In the genomic region with DNA sequence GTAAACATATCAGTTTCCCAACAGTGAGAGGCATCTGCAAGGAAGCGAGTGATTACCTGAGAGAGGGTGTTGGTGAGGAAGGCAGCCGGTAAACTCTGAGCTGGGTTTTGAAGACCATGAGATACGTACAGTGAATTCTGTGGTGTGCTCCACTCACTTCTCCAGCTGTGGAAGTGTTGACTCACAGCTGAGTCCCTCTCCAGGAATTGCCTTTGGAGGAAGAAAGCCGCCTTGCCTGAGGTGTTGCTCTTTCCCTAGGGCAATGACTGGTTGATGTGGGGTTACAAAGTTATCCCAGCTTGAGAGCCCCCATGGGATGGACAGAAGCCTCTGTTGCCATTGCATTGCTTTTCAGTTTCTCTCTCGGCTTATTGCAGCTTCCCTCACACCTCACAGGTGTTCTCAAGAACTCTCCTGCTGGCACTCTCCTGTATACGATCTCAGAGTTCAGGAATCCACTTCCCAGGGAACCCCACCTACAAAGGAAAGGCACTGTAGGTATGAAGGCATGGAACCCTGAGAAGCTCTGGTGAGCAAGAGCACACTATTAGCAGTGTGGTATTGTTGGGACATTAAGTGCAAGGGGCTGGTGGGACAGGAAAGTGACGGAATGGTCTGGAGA, we compare ENCODE assay signal across 18 cellular contexts. TPM values are rescaled to one million over a fixed set of nuclear protein-coding genes. Genes with fewer than 3 reads are reported as not detected.
DNase-seq lines count a peak whose midpoint lies in the region; ATAC-seq, FAIRE-seq and TF ChIP-seq lines count a peak whose summit lies in the region.
"Had no signal": no experiment of that assay in that cellular context is flagged by ENCODE, and none has a peak within 500 bp of the region (broad histone marks: within the 10 kb centered on the region; RNA-seq: fewer than 3 reads in every experiment).

No MANE protein-coding gene starts in this region.

- H3K9me3 Mint-ChIP-seq in Caco-2 (ENCODE audit: unreplicated experiment) = no peaks in the 10 kb centered on the region
- H3K9me3 Mint-ChIP-seq: CD4-positive, alpha-beta memory T cell; IgD-negative memory B cell; T-cell had no signal

- H4K20me1 ChIP-seq in keratinocyte (ENCODE audit: control insufficient read depth, extremely low read depth, insufficient read depth, low read length) = no peaks in the 10 kb centered on the region

- H3K27me3 ChIP-seq in keratinocyte (ENCODE audit: control insufficient read depth, extremely low read depth, insufficient read depth, low read length) = no peaks in the 10 kb centered on the region
- no peaks in the 10 kb centered on the region for H3K27me3 ChIP-seq in upper lobe of right lung
- H3K27me3 ChIP-seq in Caco-2 (replicated peaks; ENCODE audit: control insufficient read depth, insufficient read depth, low read length) = no peaks in the 10 kb centered on the region
- H3K27me3 ChIP-seq: colonic mucosa had no signal

- H3K4me1 Mint-ChIP-seq in Caco-2 (ENCODE audit: low read depth, unreplicated experiment) = peaks cover 13% of the 10 kb centered on the region

- H3K9me1 ChIP-seq in keratinocyte (ENCODE audit: control insufficient read depth, extremely low read depth, insufficient read depth, low read length) = no peaks in the 10 kb centered on the region

- H3K4me3 ChIP-seq in astrocyte of the spinal cord (ENCODE audit: low read depth, low read length) (no peak overlapping the region), keratinocyte (ENCODE audit: control insufficient read depth in 2 of 3, extremely low read depth in 1 of 3, insufficient read depth in 2 of 3, low read depth in 1 of 3, low read length in 3 of 3) (no peak overlapping the region), upper lobe of right lung (no peak overlapping the region), Caco-2 (ENCODE audit: low read depth, low read length) (no peak overlapping the region)
- H3K4me3 ChIP-seq: colonic mucosa, GM12878, left ventricle myocardium inferior, stomach had no signal

- H3K4me1 ChIP-seq in keratinocyte (ENCODE audit: control insufficient read depth, extremely low read depth, insufficient read depth, low read length) = peaks cover 20% of the 10 kb centered on the region
- H3K4me1 ChIP-seq in upper lobe of right lung = peaks cover 11% of the 10 kb centered on the region
- no peaks in the 10 kb centered on the region for H3K4me1 ChIP-seq in Caco-2

- TF ChIP-seq CTCF in astrocyte of the spinal cord (IDR thresholded peaks at IDR 0.05; ENCODE audit: low read depth, low read length) = no peak
- no peak for TF ChIP-seq CTCF in keratinocyte (optimal IDR thresholded peaks at IDR 0.05 in 1 of 3, IDR thresholded peaks at IDR 0.05 in 1 of 3, conservative IDR thresholded peaks at IDR 0.05 in 1 of 3; ENCODE audit: extremely low read depth in 1 of 3, insufficient read depth in 2 of 3, low read length in 3 of 3)
- TF ChIP-seq CTCF in upper lobe of right lung (IDR thresholded peaks at IDR 0.05) = no peak
- no peak for TF ChIP-seq CTCF in Caco-2 (IDR thresholded peaks at IDR 0.05; ENCODE audit: insufficient read depth in 1 of 2, low read depth in 1 of 2, low read length in 1 of 2, severe bottlenecking in 1 of 2, unreplicated experiment in 1 of 2)

- in situ Hi-C loops in astrocyte of the spinal cord (cut with HindIII; ENCODE audit: low sequenced_read_pairs) = no loop called here

- intact Hi-C loops in upper lobe of right lung (cut with DNase I) (no loop called here), Caco-2 (cut with micrococcal nuclease; ENCODE audit: unreplicated experiment) (loop anchor here (10.0 kb wide), 1 partner anchor 83 kb away; no protein-coding TSS in a partner anchor)

- H3K27me3 Mint-ChIP-seq in Caco-2 (ENCODE audit: insufficient read depth, unreplicated experiment) = peaks cover 9% of the 10 kb centered on the region
- H3K27me3 Mint-ChIP-seq: IgD-negative memory B cell had no signal

- H3K27ac ChIP-seq in keratinocyte (ENCODE audit: control insufficient read depth, insufficient read depth, low read length) (no peak overlapping the region), upper lobe of right lung (no peak overlapping the region)
- H3K27ac ChIP-seq: colonic mucosa, left ventricle myocardium inferior, stomach, WERI-Rb-1 had no signal

- H3K9me3 ChIP-seq in keratinocyte (ENCODE audit: control insufficient read depth, low read depth, low read length) (no peaks in the 10 kb centered on the region), upper lobe of right lung (no peaks in the 10 kb centered on the region), Caco-2 (no peaks in the 10 kb centered on the region)
- H3K9me3 ChIP-seq: colonic mucosa, left ventricle myocardium inferior, stomach had no signal

- H3K36me3 Mint-ChIP-seq in Caco-2 (ENCODE audit: insufficient read depth, unreplicated experiment) = no peaks in the 10 kb centered on the region
- H3K36me3 Mint-ChIP-seq: CD4-positive, alpha-beta memory T cell; IgD-negative memory B cell; T-cell had no signal

- no peak overlapping the region for H3K9ac ChIP-seq in keratinocyte (ENCODE audit: control insufficient read depth, extremely low read depth, insufficient read depth, low read length)

- ATAC-seq in upper lobe of right lung (peak; percentile 48), GM19455 (IDR thresholded peaks at IDR 0.05; ENCODE audit: unreplicated experiment) (no peak)
- ATAC-seq: GM12878, T-cell had no signal

- POLR2A ChIA-PET in Caco-2 (lab: Charles Lee) = no interaction called here

- no peaks in the 10 kb centered on the region for H3K36me3 ChIP-seq in keratinocyte (ENCODE audit: control insufficient read depth in 2 of 2, extremely low read depth in 1 of 2, insufficient read depth in 2 of 2, low read length in 2 of 2)
- H3K36me3 ChIP-seq in upper lobe of right lung = no peaks in the 10 kb centered on the region
- H3K36me3 ChIP-seq in Caco-2 (ENCODE audit: control insufficient read depth, insufficient read depth, low read length) = no peaks in the 10 kb centered on the region
- H3K36me3 ChIP-seq: colonic mucosa, left ventricle myocardium inferior, stomach, WERI-Rb-1 had no signal

- DNase-seq in GOT3 (lab: John Stamatoyannopoulos, UW) (peak; percentile 40), astrocyte of the spinal cord (ENCODE audit: low read depth, low spot score) (peak; percentile 28), keratinocyte (ENCODE audit: low read depth, low spot score) (peak; percentile 49), upper lobe of right lung (no peak), foreskin melanocyte (no peak), Caco-2 (no peak)
- DNase-seq: amniotic stem cell; CD4-positive, alpha-beta memory T cell; colonic mucosa; left ventricle myocardium inferior; stimulated activated CD4-positive, alpha-beta T cell treated with anti-CD3 and anti-CD28 coated beads, Interleukin-15, amount 100 ng/mL, for 24 hours; stomach; WERI-Rb-1 had no signal

- peak overlapping the region; percentile 20 for H3K4me2 ChIP-seq in keratinocyte (ENCODE audit: control insufficient read depth, extremely low read depth, insufficient read depth, low read depth, low read length)

- H3K27ac Mint-ChIP-seq in Caco-2 (ENCODE audit: unreplicated experiment) = no peak overlapping the region
- H3K27ac Mint-ChIP-seq: CD4-positive, alpha-beta memory T cell; T-cell had no signal

- peak; percentile 90 for FAIRE-seq in keratinocyte (lab: Jason Lieb, UNC)
- FAIRE-seq: GM12878 had no signal

- no peak overlapping the region for H3K4me3 Mint-ChIP-seq in Caco-2 (ENCODE audit: unreplicated experiment)
- H3K4me3 Mint-ChIP-seq: CD4-positive, alpha-beta memory T cell; T-cell had no signal

- H2AFZ ChIP-seq in keratinocyte (ENCODE audit: control insufficient read depth, low read length) = peak overlapping the region; percentile 31

- CTCF ChIA-PET in Caco-2 (lab: Charles Lee) = interaction anchor here (0.6 to 2.4 kb wide), 6 partner anchors 17 to 230 kb away, joined by 4 to 24 read pairs (median 4); no protein-coding TSS in a partner anchor

- dilution Hi-C loops in keratinocyte (cut with MboI; ENCODE audit: extremely low pct_ligation_motif_present, low sequenced_read_pairs) = no loop called here

- no TSS peak for BruUV-seq in Caco-2 (replicated peaks; lab: Mats Ljungman, UMichigan)

- H3K79me2 ChIP-seq in keratinocyte (ENCODE audit: control insufficient read depth, insufficient read depth, low read length) = no peaks in the 10 kb centered on the region

RNA-seq across cellular contexts. Expression of a gene that starts 10.8 kb away (rescaled TPM):
- 0.10 to 0.17 TPM (median 0.13 TPM) in 3 replicates for polyA plus RNA-seq in keratinocyte
- not detected for polyA plus RNA-seq in keratinocyte (2011; ENCODE audit: low read depth)
- 0.03 and 0.11 TPM in 2 replicates for polyA plus RNA-seq in keratinocyte (2011; cell fraction: cytosol; rRNA removed)
- 0.53 and 0.62 TPM in 2 replicates for polyA plus RNA-seq in keratinocyte (2011; cell fraction: nucleus; rRNA removed)
- polyA plus RNA-seq in keratinocyte (2012; ENCODE audit: low replicate concordance) = 0.03 and 0.27 TPM in 2 replicates
- polyA minus RNA-seq in keratinocyte = 0.07 to 0.22 TPM (median 0.16 TPM) in 3 replicates
- not detected for polyA minus RNA-seq in keratinocyte (2011; cell fraction: cytosol; rRNA and poly(A)+ RNA removed)
- 0.23 TPM in 1 of 2 replicates, not detected in the other for polyA minus RNA-seq in keratinocyte (2011; cell fraction: nucleus; rRNA and poly(A)+ RNA removed)
- total RNA-seq in upper lobe of right lung (not detected), Caco-2 (2022) (0.28 and 0.36 TPM in 2 replicates)
- total RNA-seq: left ventricle myocardium inferior, stomach had no signal
- polyA plus RNA-seq: CD4-positive, alpha-beta memory T cell; IgD-negative memory B cell had no signal

RNA-seq across cellular contexts. Expression of a gene that starts 22.7 kb away (rescaled TPM):
- polyA plus RNA-seq in keratinocyte = 10.9 to 17.6 TPM (median 11.4 TPM) in 3 replicates
- polyA plus RNA-seq in keratinocyte (2011; ENCODE audit: low read depth) = 2.7 TPM
- polyA plus RNA-seq in keratinocyte (2011; cell fraction: cytosol; rRNA removed) = 8.4 and 8.7 TPM in 2 replicates
- 32.2 and 38.0 TPM in 2 replicates for polyA plus RNA-seq in keratinocyte (2011; cell fraction: nucleus; rRNA removed)
- polyA plus RNA-seq in keratinocyte (2012; ENCODE audit: low replicate concordance) = 6.7 and 11.3 TPM in 2 replicates
- polyA minus RNA-seq in keratinocyte = 11.8 to 19.0 TPM (median 16.6 TPM) in 3 replicates
- 7.1 TPM for polyA minus RNA-seq in keratinocyte (2011; cell fraction: cytosol; rRNA and poly(A)+ RNA removed)
- polyA minus RNA-seq in keratinocyte (2011; cell fraction: nucleus; rRNA and poly(A)+ RNA removed) = 9.5 and 14.1 TPM in 2 replicates
- total RNA-seq in upper lobe of right lung (6.3 TPM), Caco-2 (2022) (3.2 and 3.4 TPM in 2 replicates)
- total RNA-seq: CD4-positive, alpha-beta memory T cell; pulmonary artery endothelial cell had no signal
- polyA plus RNA-seq: CD4-positive, alpha-beta memory T cell; IgD-negative memory B cell had no signal

RNA-seq across cellular contexts. Expression of a gene that starts 34.5 kb away (rescaled TPM):
- polyA plus RNA-seq in keratinocyte = 111 to 150 TPM (median 112 TPM) in 3 replicates
- 30.8 TPM for polyA plus RNA-seq in keratinocyte (2011; ENCODE audit: low read depth)
- polyA plus RNA-seq in keratinocyte (2011; cell fraction: cytosol; rRNA removed) = 51.6 and 73.4 TPM in 2 replicates
- polyA plus RNA-seq in keratinocyte (2011; cell fraction: nucleus; rRNA removed) = 328 and 342 TPM in 2 replicates
- polyA plus RNA-seq in keratinocyte (2012; ENCODE audit: low replicate concordance) = 60.6 and 67.8 TPM in 2 replicates
- polyA minus RNA-seq in keratinocyte = 96.7 to 178 TPM (median 112 TPM) in 3 replicates
- polyA minus RNA-seq in keratinocyte (2011; cell fraction: cytosol; rRNA and poly(A)+ RNA removed) = 75.2 TPM
- polyA minus RNA-seq in keratinocyte (2011; cell fraction: nucleus; rRNA and poly(A)+ RNA removed) = 197 and 243 TPM in 2 replicates
- total RNA-seq in upper lobe of right lung = 91.9 TPM
- total RNA-seq in Caco-2 (2022) = 89.5 and 102 TPM in 2 replicates

RNA-seq across cellular contexts. Expression of a gene that starts 34.6 kb away (rescaled TPM):
- 157 to 169 TPM (median 164 TPM) in 3 replicates for polyA plus RNA-seq in keratinocyte
- 55.1 TPM for polyA plus RNA-seq in keratinocyte (2011; ENCODE audit: low read depth)
- 100 and 148 TPM in 2 replicates for polyA plus RNA-seq in keratinocyte (2011; cell fraction: cytosol; rRNA removed)
- polyA plus RNA-seq in keratinocyte (2011; cell fraction: nucleus; rRNA removed) = 181 and 183 TPM in 2 replicates
- polyA plus RNA-seq in keratinocyte (2012; ENCODE audit: low replicate concordance) = 42.3 and 104 TPM in 2 replicates
- 247 to 324 TPM (median 257 TPM) in 3 replicates for polyA minus RNA-seq in keratinocyte
- 184 TPM for polyA minus RNA-seq in keratinocyte (2011; cell fraction: cytosol; rRNA and poly(A)+ RNA removed)
- 159 and 293 TPM in 2 replicates for polyA minus RNA-seq in keratinocyte (2011; cell fraction: nucleus; rRNA and poly(A)+ RNA removed)
- total RNA-seq in upper lobe of right lung (142 TPM), Caco-2 (2022) (153 and 155 TPM in 2 replicates)

Comparison
In these comparisons a context has a peak if more than half of its experiments do, and no peak if none do; other contexts are left out.
1. DNase-seq: peak in GOT3 (single experiment), astrocyte of the spinal cord (single experiment) and keratinocyte (single experiment); none in upper lobe of right lung (single experiment), foreskin melanocyte (single experiment) and Caco-2 (0 of 2).